9 cellular contexts compared by ENCODE assay signal in genomic region chr2:60530660-60531276, GRCh38. TPM values are rescaled to one million over a fixed set of nuclear protein-coding genes. Genes with fewer than 3 reads are reported as not detected.
A peak's percentile ranks its signal among the peaks of the same experiment; 100 is the strongest.
DNase-seq lines count a peak whose midpoint lies in the region; ATAC-seq and TF ChIP-seq lines count a peak whose summit lies in the region.
"Had no signal": no experiment of that assay in that cellular context is flagged by ENCODE, and none has a peak within 500 bp of the region (broad histone marks: within the 10 kb centered on the region; RNA-seq: fewer than 3 reads in every experiment).

No MANE protein-coding gene starts in this region.

- ATAC-seq in HG02759 (IDR thresholded peaks at IDR 0.05; ENCODE audit: unreplicated experiment) (peak; percentile 73), WTC11 (peak; percentile 14), GM19328 (IDR thresholded peaks at IDR 0.05; ENCODE audit: unreplicated experiment) (no peak), HG03521 (IDR thresholded peaks at IDR 0.05; ENCODE audit: unreplicated experiment) (no peak)
- ATAC-seq: HCT116 had no signal

- TF ChIP-seq CTCF in WTC11 (IDR thresholded peaks at IDR 0.05), result no peak

- H3K9me3 Mint-ChIP-seq in WTC11, result no peaks in the 10 kb centered on the region

- DNase-seq in GDM1 (lab: John Stamatoyannopoulos, UW) (peak; percentile 15), NCI-H128 (lab: John Stamatoyannopoulos, UW; ENCODE audit: unreplicated experiment) (peak; percentile 89), WTC11 (ENCODE audit: low spot score) (no peak), mucosa of gallbladder (ENCODE audit: low spot score) (peak; percentile 89)
- DNase-seq in stimulated activated CD4-positive, alpha-beta T cell treated with anti-CD3 and anti-CD28 coated beads, Interleukin-4, amount 100 ng/mL, for 24 hours, result no peak

- H3K4me1 Mint-ChIP-seq in WTC11, result peaks cover 92% of the 10 kb centered on the region

- POLR2A ChIA-PET in WTC11 (lab: Charles Lee), result interaction anchor here (0.6 to 1.0 kb wide), 3 partner anchors 25 to 964 kb away, joined by 3 to 4 read pairs (median 4); no protein-coding TSS in a partner anchor

- CTCF ChIA-PET in WTC11 (lab: Charles Lee), result interaction anchor here (1.0 to 2.6 kb wide), 5 partner anchors 8 to 233 kb away, joined by 3 to 9 read pairs (median 3); no protein-coding TSS in a partner anchor

- H3K27me3 Mint-ChIP-seq in WTC11 (ENCODE audit: low read depth), result no peaks in the 10 kb centered on the region

- H3K4me3 Mint-ChIP-seq in WTC11, result peak overlapping the region; percentile 52

- H3K36me3 Mint-ChIP-seq in WTC11, result peaks cover 15% of the 10 kb centered on the region

- H3K27ac Mint-ChIP-seq in WTC11, result peak overlapping the region; percentile 84

TF ChIP-seq in WTC11, 78 proteins besides CTCF, POLR2A, EP300 and RAD21:
- TF ChIP-seq CREB1 (CRISPR knock-in tag; IDR thresholded peaks at IDR 0.05) (no peak), ELF4 (CRISPR knock-in tag; IDR thresholded peaks at IDR 0.05; ENCODE audit: low read depth) (no peak), PRDM15 (CRISPR knock-in tag; IDR thresholded peaks at IDR 0.05) (peak; percentile 90), ZNF232 (CRISPR knock-in tag; IDR thresholded peaks at IDR 0.05) (no peak)

RNA-seq across cellular contexts. Expression of gene BCL11A, which starts 22.7 kb away (rescaled TPM):
- total RNA-seq in WTC11 (2021) (45.0 to 53.2 TPM (median 46.8 TPM) in 3 replicates), mucosa of gallbladder (21.3 TPM)

Comparison
In these comparisons a context has a peak if more than half of its experiments do, and no peak if none do; other contexts are left out.
1. DNase-seq: peak in GDM1 (single experiment), NCI-H128 (single experiment) and mucosa of gallbladder (single experiment); none in WTC11 (single experiment) and stimulated activated CD4-positive, alpha-beta T cell treated with anti-CD3 and anti-CD28 coated beads, Interleukin-4, amount 100 ng/mL, for 24 hours (single experiment).
2. ATAC-seq: peak in HG02759 (single experiment) and WTC11 (single experiment); none in GM19328 (single experiment) and HG03521 (single experiment).